Comparison of ENCODE assay signal across 9 cellular contexts in the genomic region with DNA sequence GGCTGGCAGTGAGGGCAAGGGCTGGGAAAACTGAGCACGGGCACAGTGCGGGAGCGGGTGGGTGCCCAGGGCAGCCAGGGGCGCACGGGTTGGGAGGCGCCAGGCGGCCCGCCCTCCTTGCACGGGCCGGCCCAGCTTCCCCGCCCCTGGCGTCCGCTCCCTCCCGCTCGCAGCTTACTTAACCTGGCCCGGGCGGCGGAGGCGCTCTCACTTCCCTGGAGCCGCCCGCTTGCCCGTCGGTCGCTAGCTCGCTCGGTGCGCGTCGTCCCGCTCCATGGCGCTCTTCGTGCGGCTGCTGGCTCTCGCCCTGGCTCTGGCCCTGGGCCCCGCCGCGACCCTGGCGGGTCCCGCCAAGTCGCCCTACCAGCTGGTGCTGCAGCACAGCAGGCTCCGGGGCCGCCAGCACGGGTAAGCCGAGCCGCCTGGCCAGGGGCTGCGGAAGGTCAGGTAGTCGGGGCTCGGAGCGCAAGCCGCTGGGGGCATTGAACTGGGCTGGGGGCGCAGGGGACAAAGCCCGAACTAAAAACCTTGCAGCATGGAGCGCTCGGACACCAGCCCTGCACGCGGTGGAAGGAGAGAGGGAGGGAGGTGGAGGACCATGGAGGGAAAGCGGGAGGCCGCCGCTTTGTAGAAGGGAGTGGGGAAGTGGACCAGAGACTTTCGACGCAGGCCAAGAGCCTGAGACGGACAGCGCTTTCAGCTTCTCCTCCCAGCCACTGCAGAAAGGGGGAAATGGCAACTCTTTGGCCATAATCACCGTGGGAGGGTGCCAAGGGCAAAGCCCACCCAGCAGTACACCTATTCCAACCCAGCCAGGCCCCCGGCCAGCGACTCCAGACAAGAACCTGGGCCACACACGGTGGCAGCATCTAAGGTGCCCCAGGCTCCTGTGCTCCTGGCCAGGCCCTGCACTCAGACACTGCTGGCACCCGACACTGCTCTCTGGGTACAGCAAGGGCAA. TPM values are rescaled to one million over a fixed set of nuclear protein-coding genes. Genes with fewer than 3 reads are reported as not detected.
DNase-seq lines count a peak whose midpoint lies in the region; ATAC-seq lines count a peak whose summit lies in the region.
"Had no signal": no experiment of that assay in that cellular context is flagged by ENCODE, and none has a peak within 500 bp of the region (broad histone marks: within the 10 kb centered on the region; RNA-seq: fewer than 3 reads in every experiment).

A gene (plus strand): TSS at position 207 of the 961 bp plus-strand sequence. CDS start 68 bp downstream, at position 275.

- DNase-seq in GM03348 (ENCODE audit: low spot score) (peak; percentile 92), astrocyte of the hippocampus (ENCODE audit: low read depth, low spot score) (peak; percentile 91), hepatic stellate cell (ENCODE audit: low spot score) (peak; percentile 74), renal cortical epithelial cell (ENCODE audit: low read depth) (no peak), NCI-H345 (lab: John Stamatoyannopoulos, UW) (no peak), Kasumi-1 (lab: John Stamatoyannopoulos, UW) (no peak)

- H3K9ac ChIP-seq in HUES48 (ENCODE audit: low read depth, low read length) = no peak within 1 kb of the TSS

- H3K36me3 ChIP-seq in HUES48 (ENCODE audit: control insufficient read depth, insufficient read depth, low read length) = no peaks in the 10 kb centered on the region

- no peak within 1 kb of the TSS for H3K27ac ChIP-seq in HUES48 (ENCODE audit: low read depth, low read length)
- H3K27ac ChIP-seq: SK-N-MC had no signal

- H3K4me1 ChIP-seq in HUES48 (ENCODE audit: control insufficient read depth, insufficient read depth, low read length) = peaks cover 4% of the 10 kb centered on the region; the same call in 1 of the 2 replicates

- H3K4me3 ChIP-seq in HUES48 (ENCODE audit: low read depth, low read length) = peak within 1 kb of the TSS; percentile 75
- H3K4me3 ChIP-seq: SK-N-MC had no signal

- no peak for ATAC-seq in GM19328 (IDR thresholded peaks at IDR 0.05; ENCODE audit: unreplicated experiment)

- no peaks in the 10 kb centered on the region for H3K9me3 ChIP-seq in HUES48 (ENCODE audit: control insufficient read depth, insufficient read depth, low read length)

- peaks cover 56% of the 10 kb centered on the region for H3K27me3 ChIP-seq in HUES48 (ENCODE audit: control insufficient read depth, insufficient read depth, low read length)

RNA-seq across cellular contexts. Expression of the gene that starts here (rescaled TPM):
- total RNA-seq in renal cortical epithelial cell = 468 and 692 TPM in 2 replicates

Comparison
In these comparisons a context has a peak if more than half of its experiments do, and no peak if none do; other contexts are left out.
1. DNase-seq: peak in GM03348 (single experiment), astrocyte of the hippocampus (single experiment) and hepatic stellate cell (single experiment); none in renal cortical epithelial cell (single experiment), NCI-H345 (single experiment) and Kasumi-1 (0 of 2).